In the genomic region with DNA sequence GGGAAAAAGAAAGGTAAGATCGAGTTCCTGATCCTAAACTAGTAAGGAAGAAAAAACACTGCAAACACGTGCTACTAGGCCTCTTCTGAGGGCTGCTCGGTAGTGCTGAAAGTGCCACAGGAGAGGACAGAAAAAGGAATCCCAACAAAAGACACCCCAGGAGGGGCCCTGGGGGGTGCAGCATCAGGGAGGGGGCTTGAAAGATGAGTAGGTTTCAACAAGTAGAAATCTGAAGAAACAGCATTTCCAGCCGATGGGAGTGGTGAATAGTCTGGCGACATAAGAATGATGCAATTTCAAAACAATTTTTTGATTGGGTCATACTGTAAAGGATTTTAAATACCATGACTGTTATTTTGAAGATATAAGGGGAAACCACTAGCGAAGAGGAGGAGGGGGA, we compare ENCODE assay signal across 1 cellular context.
TF ChIP-seq lines count a peak whose summit lies in the region.

No MANE protein-coding gene starts in this region.

TF ChIP-seq in H1, 55 proteins besides CTCF, POLR2A, EP300 and RAD21:
- TF ChIP-seq, protein P1, sequence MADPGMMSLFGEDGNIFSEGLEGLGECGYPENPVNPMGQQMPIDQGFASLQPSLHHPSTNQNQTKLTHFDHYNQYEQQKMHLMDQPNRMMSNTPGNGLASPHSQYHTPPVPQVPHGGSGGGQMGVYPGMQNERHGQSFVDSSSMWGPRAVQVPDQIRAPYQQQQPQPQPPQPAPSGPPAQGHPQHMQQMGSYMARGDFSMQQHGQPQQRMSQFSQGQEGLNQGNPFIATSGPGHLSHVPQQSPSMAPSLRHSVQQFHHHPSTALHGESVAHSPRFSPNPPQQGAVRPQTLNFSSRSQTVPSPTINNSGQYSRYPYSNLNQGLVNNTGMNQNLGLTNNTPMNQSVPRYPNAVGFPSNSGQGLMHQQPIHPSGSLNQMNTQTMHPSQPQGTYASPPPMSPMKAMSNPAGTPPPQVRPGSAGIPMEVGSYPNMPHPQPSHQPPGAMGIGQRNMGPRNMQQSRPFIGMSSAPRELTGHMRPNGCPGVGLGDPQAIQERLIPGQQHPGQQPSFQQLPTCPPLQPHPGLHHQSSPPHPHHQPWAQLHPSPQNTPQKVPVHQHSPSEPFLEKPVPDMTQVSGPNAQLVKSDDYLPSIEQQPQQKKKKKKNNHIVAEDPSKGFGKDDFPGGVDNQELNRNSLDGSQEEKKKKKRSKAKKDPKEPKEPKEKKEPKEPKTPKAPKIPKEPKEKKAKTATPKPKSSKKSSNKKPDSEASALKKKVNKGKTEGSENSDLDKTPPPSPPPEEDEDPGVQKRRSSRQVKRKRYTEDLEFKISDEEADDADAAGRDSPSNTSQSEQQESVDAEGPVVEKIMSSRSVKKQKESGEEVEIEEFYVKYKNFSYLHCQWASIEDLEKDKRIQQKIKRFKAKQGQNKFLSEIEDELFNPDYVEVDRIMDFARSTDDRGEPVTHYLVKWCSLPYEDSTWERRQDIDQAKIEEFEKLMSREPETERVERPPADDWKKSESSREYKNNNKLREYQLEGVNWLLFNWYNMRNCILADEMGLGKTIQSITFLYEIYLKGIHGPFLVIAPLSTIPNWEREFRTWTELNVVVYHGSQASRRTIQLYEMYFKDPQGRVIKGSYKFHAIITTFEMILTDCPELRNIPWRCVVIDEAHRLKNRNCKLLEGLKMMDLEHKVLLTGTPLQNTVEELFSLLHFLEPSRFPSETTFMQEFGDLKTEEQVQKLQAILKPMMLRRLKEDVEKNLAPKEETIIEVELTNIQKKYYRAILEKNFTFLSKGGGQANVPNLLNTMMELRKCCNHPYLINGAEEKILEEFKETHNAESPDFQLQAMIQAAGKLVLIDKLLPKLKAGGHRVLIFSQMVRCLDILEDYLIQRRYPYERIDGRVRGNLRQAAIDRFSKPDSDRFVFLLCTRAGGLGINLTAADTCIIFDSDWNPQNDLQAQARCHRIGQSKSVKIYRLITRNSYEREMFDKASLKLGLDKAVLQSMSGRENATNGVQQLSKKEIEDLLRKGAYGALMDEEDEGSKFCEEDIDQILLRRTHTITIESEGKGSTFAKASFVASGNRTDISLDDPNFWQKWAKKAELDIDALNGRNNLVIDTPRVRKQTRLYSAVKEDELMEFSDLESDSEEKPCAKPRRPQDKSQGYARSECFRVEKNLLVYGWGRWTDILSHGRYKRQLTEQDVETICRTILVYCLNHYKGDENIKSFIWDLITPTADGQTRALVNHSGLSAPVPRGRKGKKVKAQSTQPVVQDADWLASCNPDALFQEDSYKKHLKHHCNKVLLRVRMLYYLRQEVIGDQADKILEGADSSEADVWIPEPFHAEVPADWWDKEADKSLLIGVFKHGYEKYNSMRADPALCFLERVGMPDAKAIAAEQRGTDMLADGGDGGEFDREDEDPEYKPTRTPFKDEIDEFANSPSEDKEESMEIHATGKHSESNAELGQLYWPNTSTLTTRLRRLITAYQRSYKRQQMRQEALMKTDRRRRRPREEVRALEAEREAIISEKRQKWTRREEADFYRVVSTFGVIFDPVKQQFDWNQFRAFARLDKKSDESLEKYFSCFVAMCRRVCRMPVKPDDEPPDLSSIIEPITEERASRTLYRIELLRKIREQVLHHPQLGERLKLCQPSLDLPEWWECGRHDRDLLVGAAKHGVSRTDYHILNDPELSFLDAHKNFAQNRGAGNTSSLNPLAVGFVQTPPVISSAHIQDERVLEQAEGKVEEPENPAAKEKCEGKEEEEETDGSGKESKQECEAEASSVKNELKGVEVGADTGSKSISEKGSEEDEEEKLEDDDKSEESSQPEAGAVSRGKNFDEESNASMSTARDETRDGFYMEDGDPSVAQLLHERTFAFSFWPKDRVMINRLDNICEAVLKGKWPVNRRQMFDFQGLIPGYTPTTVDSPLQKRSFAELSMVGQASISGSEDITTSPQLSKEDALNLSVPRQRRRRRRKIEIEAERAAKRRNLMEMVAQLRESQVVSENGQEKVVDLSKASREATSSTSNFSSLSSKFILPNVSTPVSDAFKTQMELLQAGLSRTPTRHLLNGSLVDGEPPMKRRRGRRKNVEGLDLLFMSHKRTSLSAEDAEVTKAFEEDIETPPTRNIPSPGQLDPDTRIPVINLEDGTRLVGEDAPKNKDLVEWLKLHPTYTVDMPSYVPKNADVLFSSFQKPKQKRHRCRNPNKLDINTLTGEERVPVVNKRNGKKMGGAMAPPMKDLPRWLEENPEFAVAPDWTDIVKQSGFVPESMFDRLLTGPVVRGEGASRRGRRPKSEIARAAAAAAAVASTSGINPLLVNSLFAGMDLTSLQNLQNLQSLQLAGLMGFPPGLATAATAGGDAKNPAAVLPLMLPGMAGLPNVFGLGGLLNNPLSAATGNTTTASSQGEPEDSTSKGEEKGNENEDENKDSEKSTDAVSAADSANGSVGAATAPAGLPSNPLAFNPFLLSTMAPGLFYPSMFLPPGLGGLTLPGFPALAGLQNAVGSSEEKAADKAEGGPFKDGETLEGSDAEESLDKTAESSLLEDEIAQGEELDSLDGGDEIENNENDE (IDR thresholded peaks at IDR 0.05; ENCODE audit: insufficient replicate concordance, low read length) = no peak
- TF ChIP-seq SRF (IDR thresholded peaks at IDR 0.05; ENCODE audit: low read depth, low read length) = no peak
- TF ChIP-seq SAP30 (IDR thresholded peaks at IDR 0.05; ENCODE audit: insufficient read depth, insufficient replicate concordance, low read length) = no peak
- TF ChIP-seq NANOG (IDR thresholded peaks at IDR 0.05; ENCODE audit: insufficient read depth, low read depth, low read length, poor library complexity, severe bottlenecking) = no peak
- no peak for TF ChIP-seq KDM1A (IDR thresholded peaks at IDR 0.05; ENCODE audit: borderline replicate concordance, low read length)
- no peak for TF ChIP-seq CTBP2 (IDR thresholded peaks at IDR 0.05; ENCODE audit: borderline replicate concordance, insufficient read depth, insufficient read length, low read length)
- TF ChIP-seq CREB1 (IDR thresholded peaks at IDR 0.05) = no peak
- TF ChIP-seq BACH1 (IDR thresholded peaks at IDR 0.05; ENCODE audit: low read length) = no peak
- no peak for TF ChIP-seq RNF2 (IDR thresholded peaks at IDR 0.05; ENCODE audit: borderline replicate concordance, low read depth, low read length, missing control alignments, poor library complexity, severe bottlenecking)
- TF ChIP-seq CEBPB (IDR thresholded peaks at IDR 0.05; ENCODE audit: low read depth, low read length) = peak; percentile 7; the same call in 1 of the 2 replicates
- TF ChIP-seq RXRA (IDR thresholded peaks at IDR 0.05; ENCODE audit: insufficient read depth, low read depth, low read length) = no peak
- TF ChIP-seq PHF8 (conservative IDR thresholded peaks at IDR 0.05; ENCODE audit: low read depth, low read length) = no peak
- no peak for TF ChIP-seq BRCA1 (IDR thresholded peaks at IDR 0.05; ENCODE audit: low read depth, low read length)
- TF ChIP-seq, protein P2, sequence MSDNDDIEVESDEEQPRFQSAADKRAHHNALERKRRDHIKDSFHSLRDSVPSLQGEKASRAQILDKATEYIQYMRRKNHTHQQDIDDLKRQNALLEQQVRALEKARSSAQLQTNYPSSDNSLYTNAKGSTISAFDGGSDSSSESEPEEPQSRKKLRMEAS (IDR thresholded peaks at IDR 0.05) = peak; percentile 61
- TF ChIP-seq FOSL1 (IDR thresholded peaks at IDR 0.05; ENCODE audit: insufficient read depth, low read depth, low read length) = no peak
- no peak for TF ChIP-seq HDAC2 (IDR thresholded peaks at IDR 0.05; ENCODE audit: borderline replicate concordance in 1 of 2, low read depth in 2 of 2, low read length in 2 of 2)
- TF ChIP-seq SIX5 (IDR thresholded peaks at IDR 0.05; ENCODE audit: low read depth, low read length) = no peak
- TF ChIP-seq MAFK (IDR thresholded peaks at IDR 0.05; ENCODE audit: low read depth, low read length) = no peak
- no peak for TF ChIP-seq KDM5A (IDR thresholded peaks at IDR 0.05; ENCODE audit: low read length)
- TF ChIP-seq ASH2L (IDR thresholded peaks at IDR 0.05; ENCODE audit: low read length) = peak; percentile 29
- TF ChIP-seq CBX5 (IDR thresholded peaks at IDR 0.05; ENCODE audit: low read depth, low read length) = no peak
